10 cellular contexts compared by ENCODE assay signal in the genomic region with DNA sequence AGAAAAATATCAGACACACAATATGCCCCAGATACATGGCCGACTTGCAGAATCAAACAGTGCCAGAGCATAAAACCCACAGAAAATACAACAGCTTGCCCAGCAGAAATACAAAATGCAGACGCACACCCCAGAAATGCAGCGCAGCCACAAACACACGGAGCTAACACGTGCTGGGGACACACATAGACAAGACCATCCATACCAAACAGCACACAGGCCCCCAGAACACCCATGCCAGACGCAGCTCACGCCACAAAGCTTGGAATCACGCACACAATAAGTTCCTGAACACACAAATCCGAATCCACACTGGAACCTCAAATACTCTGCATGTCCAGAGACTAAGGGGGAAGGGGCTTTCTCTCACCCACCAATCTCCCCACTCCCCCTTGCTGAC. TPM values are rescaled to one million over a fixed set of nuclear protein-coding genes. Genes with fewer than 3 reads are reported as not detected.
DNase-seq lines count a peak whose midpoint lies in the region; ATAC-seq, FAIRE-seq and TF ChIP-seq lines count a peak whose summit lies in the region.
"Had no signal": no experiment of that assay in that cellular context is flagged by ENCODE, and none has a peak within 500 bp of the region (broad histone marks: within the 10 kb centered on the region; RNA-seq: fewer than 3 reads in every experiment).

No MANE protein-coding gene starts in this region.

- CTCF ChIA-PET in A549 (lab: Yijun Ruan, JAX), result interaction anchor here (0.6 to 23.9 kb wide), 9 partner anchors 5 to 245 kb away, joined by 3 to 295 read pairs (median 18); partner anchors contain the start of genes CCDC97 and TGFB1

- peak overlapping the region; percentile 78 for H3K4me3 Mint-ChIP-seq in activated naive CD8-positive, alpha-beta T cell treated with anti-CD3 and anti-CD28 coated beads, Interleukin-2, amount 10 ng/mL, durations not matched to agents 7 days and 5 days

- no peak for TF ChIP-seq EP300 in A549 (IDR thresholded peaks at IDR 0.05)

- FAIRE-seq in A549 (lab: Jason Lieb, UNC) (no peak), GM19239 (lab: Jason Lieb, UNC) (no peak)
- FAIRE-seq: colon had no signal

- peak overlapping the region; percentile 54 for H3K4me2 ChIP-seq in A549

- ATAC-seq in A549 (no peak), HG02678 (IDR thresholded peaks at IDR 0.05; ENCODE audit: unreplicated experiment) (no peak)
- ATAC-seq in activated naive CD8-positive, alpha-beta T cell treated with anti-CD3 and anti-CD28 coated beads, Interleukin-2, amount 10 ng/mL, durations not matched to agents 7 days and 5 days (ENCODE audit: low read depth), result peak; percentile 1

- H3K27me3 Mint-ChIP-seq in activated naive CD8-positive, alpha-beta T cell treated with anti-CD3 and anti-CD28 coated beads, Interleukin-2, amount 10 ng/mL, durations not matched to agents 7 days and 5 days, result no peaks in the 10 kb centered on the region

- no peak for DNase-seq in A549 (ENCODE audit: low read depth in 1 of 2, low spot score in 1 of 2)
- no peak for DNase-seq in H7
- DNase-seq in activated naive CD8-positive, alpha-beta T cell treated with anti-CD3 and anti-CD28 coated beads, Interleukin-2, amount 10 ng/mL, durations not matched to agents 7 days and 5 days, result no peak
- no peak for DNase-seq in cerebellum (ENCODE audit: low spot score)
- no peak for DNase-seq in GM19239 (ENCODE audit: insufficient read length, low spot score)
- DNase-seq in GDM1 (lab: John Stamatoyannopoulos, UW), result no peak
- DNase-seq: NCI-H1930 had no signal

- H3K27ac ChIP-seq in A549, result peak overlapping the region; percentile 53 to 91
- H3K27ac ChIP-seq in mesodermal cell (ENCODE audit: low read depth, low read length, severe bottlenecking), result peak overlapping the region; percentile 99

- H3K4me1 ChIP-seq in A549, result peaks cover 70% of the 10 kb centered on the region
- peaks cover 64% of the 10 kb centered on the region for H3K4me1 ChIP-seq in mesodermal cell (ENCODE audit: control insufficient read depth, insufficient read depth, low read length, poor library complexity, severe bottlenecking)

- WGBS in A549 (ENCODE audit: missing lambda C conversion rate), result 88% methylated on average over 9 of the region's 9 CpGs
- 66 to 78% methylated on average over 5 to 7 of the region's 9 CpGs for WGBS in mesodermal cell (ENCODE audit: insufficient coverage in 2 of 2), 2 experiments

- H3K36me3 Mint-ChIP-seq in activated naive CD8-positive, alpha-beta T cell treated with anti-CD3 and anti-CD28 coated beads, Interleukin-2, amount 10 ng/mL, durations not matched to agents 7 days and 5 days, result peaks cover 38% of the 10 kb centered on the region

- no peaks in the 10 kb centered on the region for H3K27me3 ChIP-seq in H7 (ENCODE audit: control insufficient read depth, insufficient read depth, low read length)

- POLR2A ChIA-PET in A549 (lab: Yijun Ruan, JAX), result interaction anchor here (1.0 to 2.1 kb wide), 5 partner anchors 25 to 113 kb away, joined by 3 to 6 read pairs (median 5); partner anchors contain the start of genes B9D2, DMAC2 and HNRNPUL1
- POLR2A ChIA-PET in activated naive CD8-positive, alpha-beta T cell treated with anti-CD3 and anti-CD28 coated beads, Interleukin-2, amount 10 ng/mL, durations not matched to agents 7 days and 5 days (lab: Charles Lee), result interaction anchor here (0.5 to 4.0 kb wide), 17 partner anchors 8 to 139 kb away, joined by 3 to 54 read pairs (median 5); partner anchors contain the start of genes B9D2, HNRNPUL1 and TGFB1

- H3K9me3 ChIP-seq in A549, result no peaks in the 10 kb centered on the region
- no peaks in the 10 kb centered on the region for H3K9me3 ChIP-seq in mesodermal cell (ENCODE audit: control insufficient read depth, low read length)

- no peak for TF ChIP-seq RAD21 in A549 (conservative IDR thresholded peaks at IDR 0.05 in 1 of 2, IDR thresholded peaks at IDR 0.05 in 1 of 2)

- TF ChIP-seq POLR2A in A549 (IDR thresholded peaks at IDR 0.05; ENCODE audit: low read length), result no peak

- peaks cover 52% of the 10 kb centered on the region for H3K4me1 Mint-ChIP-seq in activated naive CD8-positive, alpha-beta T cell treated with anti-CD3 and anti-CD28 coated beads, Interleukin-2, amount 10 ng/mL, durations not matched to agents 7 days and 5 days

- H3K36me3 ChIP-seq in H7 (replicated peaks; ENCODE audit: control insufficient read depth, insufficient read depth, low read length) (peaks cover 3% of the 10 kb centered on the region), mesodermal cell (ENCODE audit: control insufficient read depth, insufficient read depth, low read length) (peaks cover 55% of the 10 kb centered on the region)

- no peaks in the 10 kb centered on the region for H3K9me3 Mint-ChIP-seq in activated naive CD8-positive, alpha-beta T cell treated with anti-CD3 and anti-CD28 coated beads, Interleukin-2, amount 10 ng/mL, durations not matched to agents 7 days and 5 days

- peak overlapping the region; percentile 92 for H3K27ac Mint-ChIP-seq in activated naive CD8-positive, alpha-beta T cell treated with anti-CD3 and anti-CD28 coated beads, Interleukin-2, amount 10 ng/mL, durations not matched to agents 7 days and 5 days

- no peak for TF ChIP-seq CTCF in A549 (IDR thresholded peaks at IDR 0.05)

- no peak overlapping the region for H3K4me3 ChIP-seq in A549
- H3K4me3 ChIP-seq in H7 (ENCODE audit: insufficient read depth, low read depth, low read length), result peak overlapping the region; percentile 12; the same call in 1 of the 2 replicates
- H3K4me3 ChIP-seq in mesodermal cell (ENCODE audit: extremely low read depth, insufficient read depth, low read length, poor library complexity, severe bottlenecking), result no peak overlapping the region

TF ChIP-seq in A549, 52 proteins besides CTCF, POLR2A, EP300 and RAD21:
- peak in 1 of 2 experiments; percentile 34; a peak in 1 of 5 replicates for TF ChIP-seq JUN (IDR thresholded peaks at IDR 0.05)
- no peak for TF ChIP-seq NPAS2 (CRISPR knock-in tag; IDR thresholded peaks at IDR 0.05; ENCODE audit: borderline replicate concordance)
TF ChIP-seq in A549: peak in this region for 1.

RNA-seq across cellular contexts. Expression of gene CCDC97, which starts 17.1 kb away (rescaled TPM):
- polyA plus RNA-seq in A549 (2011; rRNA removed) (18.7 and 21.4 TPM in 2 replicates), A549 (2017; fragmentation: RNase III; extraction: RNeasy Plus Mini Kit Qiagen cat#74134 plus additional on column Dnase treatment) (26.8 to 29.2 TPM (median 27.6 TPM) in 3 replicates)
- 18.9 and 24.5 TPM in 2 replicates for polyA plus RNA-seq in A549 (2012; cell fraction: cytosol; rRNA removed)
- 27.6 and 37.7 TPM in 2 replicates for polyA plus RNA-seq in A549 (2012; cell fraction: nucleus; rRNA removed)
- 26.4 and 31.9 TPM in 2 replicates for polyA minus RNA-seq in A549 (2011; rRNA and poly(A)+ RNA removed)
- total RNA-seq in H7 (2014; rRNA removed; shearing (Covaris generic)), result 19.6 and 20.8 TPM in 2 replicates
- 10 to 100 TPM; 37.8 to 40.8 TPM for total RNA-seq in activated naive CD8-positive, alpha-beta T cell treated with anti-CD3 and anti-CD28 coated beads, Interleukin-2, amount 10 ng/mL, durations not matched to agents 7 days and 5 days
- 14.6 TPM for polyA plus RNA-seq in mesodermal cell (2013, experiment 1 of 2)
- polyA plus RNA-seq in mesodermal cell (2013, experiment 2 of 2), result 13.1 TPM
- 8.3 TPM for total RNA-seq in cerebellum

RNA-seq across cellular contexts. Expression of gene TGFB1, which starts 26.6 kb away (rescaled TPM):
- polyA plus RNA-seq in A549 (2011; rRNA removed) (6.0 and 13.2 TPM in 2 replicates), A549 (2017; fragmentation: RNase III; extraction: RNeasy Plus Mini Kit Qiagen cat#74134 plus additional on column Dnase treatment) (63.4 to 86.4 TPM (median 83.2 TPM) in 3 replicates)
- 21.3 and 30.8 TPM in 2 replicates for polyA plus RNA-seq in A549 (2012; cell fraction: cytosol; rRNA removed)
- 70.8 and 74.9 TPM in 2 replicates for polyA plus RNA-seq in A549 (2012; cell fraction: nucleus; rRNA removed)
- 24.8 and 51.1 TPM in 2 replicates for polyA minus RNA-seq in A549 (2011; rRNA and poly(A)+ RNA removed)
- total RNA-seq in H7 (2014; rRNA removed; shearing (Covaris generic)), result 8.6 and 11.6 TPM in 2 replicates
- total RNA-seq in activated naive CD8-positive, alpha-beta T cell treated with anti-CD3 and anti-CD28 coated beads, Interleukin-2, amount 10 ng/mL, durations not matched to agents 7 days and 5 days, result 100 to 1,000 TPM; 172 to 179 TPM
- 344 TPM for polyA plus RNA-seq in mesodermal cell (2013, experiment 1 of 2)
- polyA plus RNA-seq in mesodermal cell (2013, experiment 2 of 2), result 264 TPM
- 1.7 TPM for total RNA-seq in cerebellum

RNA-seq across cellular contexts. Expression of gene B9D2, which starts 36.9 kb away (rescaled TPM):
- polyA plus RNA-seq in A549 (2011; rRNA removed) (17.5 and 19.6 TPM in 2 replicates), A549 (2017; fragmentation: RNase III; extraction: RNeasy Plus Mini Kit Qiagen cat#74134 plus additional on column Dnase treatment) (22.5 to 26.1 TPM (median 24.4 TPM) in 3 replicates)
- 45.5 and 46.6 TPM in 2 replicates for polyA plus RNA-seq in A549 (2012; cell fraction: cytosol; rRNA removed)
- polyA plus RNA-seq in A549 (2012; cell fraction: nucleus; rRNA removed), result 36.9 and 40.6 TPM in 2 replicates
- 3.8 and 7.4 TPM in 2 replicates for polyA minus RNA-seq in A549 (2011; rRNA and poly(A)+ RNA removed)
- total RNA-seq in H7 (2014; rRNA removed; shearing (Covaris generic)), result 1.1 and 2.9 TPM in 2 replicates
- total RNA-seq in activated naive CD8-positive, alpha-beta T cell treated with anti-CD3 and anti-CD28 coated beads, Interleukin-2, amount 10 ng/mL, durations not matched to agents 7 days and 5 days, result 10 to 100 TPM; 11.5 to 13.0 TPM
- polyA plus RNA-seq in mesodermal cell (2013, experiment 1 of 2), result 5.7 TPM
- polyA plus RNA-seq in mesodermal cell (2013, experiment 2 of 2), result 6.2 TPM
- total RNA-seq in cerebellum, result 2.4 TPM

RNA-seq across cellular contexts. Expression of gene TMEM91, which starts 49.3 kb away (rescaled TPM):
- polyA plus RNA-seq in A549 (2011; rRNA removed) (5.2 and 6.8 TPM in 2 replicates), A549 (2017; fragmentation: RNase III; extraction: RNeasy Plus Mini Kit Qiagen cat#74134 plus additional on column Dnase treatment) (3.7 to 4.6 TPM (median 4.0 TPM) in 3 replicates)
- polyA plus RNA-seq in A549 (2012; cell fraction: cytosol; rRNA removed), result 3.8 and 4.8 TPM in 2 replicates
- 42.0 and 58.0 TPM in 2 replicates for polyA plus RNA-seq in A549 (2012; cell fraction: nucleus; rRNA removed)
- polyA minus RNA-seq in A549 (2011; rRNA and poly(A)+ RNA removed), result 15.4 and 20.2 TPM in 2 replicates
- total RNA-seq in H7 (2014; rRNA removed; shearing (Covaris generic)), result 8.4 and 13.3 TPM in 2 replicates
- 10 to 100 TPM; 11.4 to 13.0 TPM for total RNA-seq in activated naive CD8-positive, alpha-beta T cell treated with anti-CD3 and anti-CD28 coated beads, Interleukin-2, amount 10 ng/mL, durations not matched to agents 7 days and 5 days
- 11.1 TPM for polyA plus RNA-seq in mesodermal cell (2013, experiment 1 of 2)
- 7.8 TPM for polyA plus RNA-seq in mesodermal cell (2013, experiment 2 of 2)
- 5.6 TPM for total RNA-seq in cerebellum

Comparison
In these comparisons a context has a peak if more than half of its experiments do, and no peak if none do; other contexts are left out.
1. RNA of gene TGFB1, which starts 26.6 kb away (total RNA-seq): 172 to 179 TPM in activated naive CD8-positive, alpha-beta T cell treated with anti-CD3 and anti-CD28 coated beads, Interleukin-2, amount 10 ng/mL, durations not matched to agents 7 days and 5 days; 8.6 to 11.6 TPM in H7 and 1.7 TPM in cerebellum (single experiment); every median in the first group is over 10 times any median in the second.